30 cellular contexts compared by ENCODE assay signal in genomic region chr2:217972037-217972436, GRCh38. TPM values are rescaled to one million over a fixed set of nuclear protein-coding genes. Genes with fewer than 3 reads are reported as not detected.
DNase-seq lines count a peak whose midpoint lies in the region; ATAC-seq, FAIRE-seq and TF ChIP-seq lines count a peak whose summit lies in the region.
"Had no signal": no experiment of that assay in that cellular context is flagged by ENCODE, and none has a peak within 500 bp of the region (broad histone marks: within the 10 kb centered on the region; RNA-seq: fewer than 3 reads in every experiment).

No MANE protein-coding gene starts in this region.

- TF ChIP-seq POLR2A in esophagus squamous epithelium (IDR thresholded peaks at IDR 0.05) (no peak), thyroid gland (IDR thresholded peaks at IDR 0.05) (no peak), GM12892 (IDR thresholded peaks at IDR 0.05; ENCODE audit: low read depth, low read length) (no peak)

- peaks cover 7 to 52% (median 32%) of the 10 kb centered on the region in 9 donors for H3K4me1 ChIP-seq in heart right ventricle
- peaks cover 0 to 62% (median 16%) of the 10 kb centered on the region in 3 donors for H3K4me1 ChIP-seq in esophagus squamous epithelium
- peaks cover 25% of the 10 kb centered on the region for H3K4me1 ChIP-seq in psoas muscle
- peaks cover 30 to 46% of the 10 kb centered on the region in 2 donors for H3K4me1 ChIP-seq in thyroid gland
- H3K4me1 ChIP-seq: SJSA1 had no signal

- H3K36me3 ChIP-seq in heart right ventricle: no peaks in the 10 kb centered on the region
- H3K36me3 ChIP-seq in esophagus squamous epithelium: no peaks in the 10 kb centered on the region
- H3K36me3 ChIP-seq in psoas muscle (ENCODE audit: insufficient read depth in 1 of 2, low read depth in 1 of 2): no peaks in the 10 kb centered on the region
- no peaks in the 10 kb centered on the region for H3K36me3 ChIP-seq in thyroid gland
- H3K36me3 ChIP-seq: SJSA1 had no signal

- H3K4me3 ChIP-seq in heart right ventricle (no peak overlapping the region), esophagus squamous epithelium (no peak overlapping the region), psoas muscle (no peak overlapping the region), thyroid gland (replicated peaks in 1 of 3) (no peak overlapping the region)
- H3K4me3 ChIP-seq: pancreas, SJSA1, tibial nerve had no signal

- DNase-seq in heart right ventricle (no peak), Right ventricle myocardium superior (no peak), esophagus squamous epithelium (lab: John Stamatoyannopoulos, UW) (no peak), psoas muscle (no peak), thyroid gland (no peak), GM12892 (ENCODE audit: insufficient read length) (no peak), NCI-H345 (lab: John Stamatoyannopoulos, UW) (no peak), NCI-H2107 (lab: John Stamatoyannopoulos, UW) (no peak)
- DNase-seq: activated CD4-positive, alpha-beta memory T cell treated with anti-CD3 and anti-CD28 coated beads for 36 hours; activated CD4-positive, CD25-positive, alpha-beta regulatory T cell treated with anti-CD3 and anti-CD28 coated beads, Interleukin-2, amount 50 U/mL, for 72 hours; activated CD8-positive, alpha-beta memory T cell treated with anti-CD3 and anti-CD28 coated beads, Interleukin-2, amount 50 U/mL, for 48 hours; AML-193; CD8-positive, alpha-beta memory T cell; DMS 273 treated with DMSO at 0.1 percent for 48 hours; endodermal cell; H7; NCI-H1105 treated with DMSO at 0.1 percent for 48 hours; NCI-H1930; NCI-H226; stimulated activated naive CD4-positive, alpha-beta T cell; T-helper 1 cell had no signal

- peak overlapping the region in 9 of 10 donors; percentile 1 to 77 (median 55) for H3K27ac ChIP-seq in heart right ventricle
- H3K27ac ChIP-seq in esophagus squamous epithelium: peak overlapping the region; percentile 46 to 87 (median 64)
- peak overlapping the region; percentile 64 for H3K27ac ChIP-seq in psoas muscle
- peak overlapping the region; percentile 58 to 86 (median 79) for H3K27ac ChIP-seq in thyroid gland
- H3K27ac ChIP-seq: pancreas, SJSA1 had no signal

- intact Hi-C loops in heart right ventricle (cut with DNase I) (no loop called here), Right ventricle myocardium superior (cut with DNase I) (no loop called here), esophagus squamous epithelium (cut with DNase I) (no loop called here), psoas muscle (cut with DNase I) (no loop called here), thyroid gland (cut with DNase I) (no loop called here)

- no peak for FAIRE-seq in GM12892 (lab: Jason Lieb, UNC)
- FAIRE-seq: A204.1, frontal cortex, pancreas, RCC 7860, TTC549 had no signal

- no peaks in the 10 kb centered on the region for H3K9me3 ChIP-seq in heart right ventricle
- H3K9me3 ChIP-seq in esophagus squamous epithelium: no peaks in the 10 kb centered on the region
- H3K9me3 ChIP-seq in psoas muscle: no peaks in the 10 kb centered on the region
- H3K9me3 ChIP-seq in thyroid gland: no peaks in the 10 kb centered on the region
- H3K9me3 ChIP-seq: pancreas, SJSA1, tibial nerve had no signal

- no peak for TF ChIP-seq CTCF in heart right ventricle (IDR thresholded peaks at IDR 0.05)
- TF ChIP-seq CTCF in esophagus squamous epithelium (IDR thresholded peaks at IDR 0.05): no peak
- no peak for TF ChIP-seq CTCF in psoas muscle (IDR thresholded peaks at IDR 0.05)
- no peak for TF ChIP-seq CTCF in thyroid gland (IDR thresholded peaks at IDR 0.05)

- no peak for ATAC-seq in heart right ventricle
- no peak for ATAC-seq in Right ventricle myocardium superior (ENCODE audit: poor library complexity)
- ATAC-seq in psoas muscle: no peak
- ATAC-seq: activated T-helper 17 cell treated with anti-CD3 and anti-CD28 coated beads, Interleukin-2, amount 50 U/mL, for 72 hours; natural killer cell treated with Interleukin-12 subunit alpha and Interleukin-12 subunit beta and Interleukin-15 and Interleukin-18, amount 100 ng/mL, for 72 hours had no signal

- WGBS in heart right ventricle, 2 donors: 70 to 88% methylated on average over 1 of the region's 1 CpG
- WGBS in esophagus squamous epithelium, 2 donors: 0 to 75% methylated on average over 1 of the region's 1 CpG
- 59 to 74% (median 70%) methylated on average over 1 of the region's 1 CpG for WGBS in psoas muscle, 3 donors
- WGBS in thyroid gland, 2 donors: 42 to 50% methylated on average over 1 of the region's 1 CpG

- no peaks in the 10 kb centered on the region for H3K27me3 ChIP-seq in heart right ventricle
- no peaks in the 10 kb centered on the region for H3K27me3 ChIP-seq in esophagus squamous epithelium
- no peaks in the 10 kb centered on the region for H3K27me3 ChIP-seq in psoas muscle (ENCODE audit: insufficient read depth in 3 of 3, low read length in 2 of 3)
- no peaks in the 10 kb centered on the region for H3K27me3 ChIP-seq in thyroid gland
- H3K27me3 ChIP-seq: pancreas, SJSA1, tibial nerve had no signal

RNA-seq across cellular contexts. Expression of gene TNS1, which starts 30.8 kb away (rescaled TPM):
- 100 to 1,000 TPM; 583 to 844 (median 738) TPM for total RNA-seq in heart right ventricle
- polyA plus RNA-seq in heart right ventricle: 100 to 1,000 TPM in 1 of 2 donors, 10 to 100 TPM in 1; 64.6 to 244 TPM
- 722 TPM for total RNA-seq in Right ventricle myocardium superior
- 100 to 1,000 TPM in 1 of 4 donors, 10 to 100 TPM in 3; 34.7 to 201 (median 59.2) TPM for total RNA-seq in esophagus squamous epithelium
- 100 to 1,000 TPM; 231 to 742 (median 415) TPM for total RNA-seq in psoas muscle
- polyA plus RNA-seq in psoas muscle: 100 to 1,000 TPM in 2 of 3 donors, 10 to 100 TPM in 1; 73.4 to 276 (median 155) TPM
- total RNA-seq in thyroid gland: 100 to 1,000 TPM; 169 to 316 (median 229) TPM
- 1.6 TPM for polyA plus RNA-seq in GM12892 (2012; ENCODE audit: missing spikeins)
- polyA plus RNA-seq: CD8-positive, alpha-beta memory T cell had no signal
